In genomic region chr6:127972815-127973214, GRCh38 we compare ENCODE assay signal across 11 cellular contexts.
A peak's percentile ranks its signal among the peaks of the same experiment; 100 is the strongest.
DNase-seq lines count a peak whose midpoint lies in the region; ATAC-seq and TF ChIP-seq lines count a peak whose summit lies in the region.
"Had no signal": no experiment of that assay in that cellular context is flagged by ENCODE, and none has a peak within 500 bp of the region (broad histone marks: within the 10 kb centered on the region; RNA-seq: fewer than 3 reads in every experiment).

No MANE protein-coding gene starts in this region.

- intact Hi-C loops in mammary epithelial cell (cut with micrococcal nuclease): no loop called here
- intact Hi-C loops in breast epithelium (cut with DNase I; ENCODE audit: low total_unique reads): no loop called here

- H3K79me2 ChIP-seq in mammary epithelial cell (ENCODE audit: insufficient read depth, low read length): no peaks in the 10 kb centered on the region

- H3K9me3 ChIP-seq in mammary epithelial cell (replicated peaks; ENCODE audit: insufficient read depth, low read length): no peaks in the 10 kb centered on the region
- no peaks in the 10 kb centered on the region for H3K9me3 ChIP-seq in breast epithelium
- H3K9me3 ChIP-seq in mesodermal cell (ENCODE audit: control insufficient read depth, low read length): no peaks in the 10 kb centered on the region
- no peaks in the 10 kb centered on the region for H3K9me3 ChIP-seq in thymus (ENCODE audit: control insufficient read depth)

- TF ChIP-seq CTCF in mammary epithelial cell (conservative IDR thresholded peaks at IDR 0.05 in 1 of 2, IDR thresholded peaks at IDR 0.05 in 1 of 2; ENCODE audit: extremely low read depth in 1 of 2, insufficient read depth in 1 of 2, low read depth in 1 of 2, low read length in 2 of 2) (no peak), breast epithelium (IDR thresholded peaks at IDR 0.05) (no peak)

- no peak overlapping the region for H3K9ac ChIP-seq in mammary epithelial cell (ENCODE audit: insufficient read depth, low read length)

- no peaks in the 10 kb centered on the region for H3K27me3 ChIP-seq in mammary epithelial cell (ENCODE audit: insufficient read depth, low read length)
- H3K27me3 ChIP-seq in breast epithelium: no peaks in the 10 kb centered on the region
- H3K27me3 ChIP-seq in thymus (ENCODE audit: control insufficient read depth, insufficient read depth): no peaks in the 10 kb centered on the region
- H3K27me3 ChIP-seq: dorsolateral prefrontal cortex had no signal

- WGBS in mammary epithelial cell (ENCODE audit: low coverage, missing lambda C conversion rate): 98% methylated on average over 8 of the region's 8 CpGs
- 100% methylated on average over 4 to 5 of the region's 8 CpGs for WGBS in mesodermal cell (ENCODE audit: insufficient coverage in 2 of 2), 2 experiments
- 95% methylated on average over 8 of the region's 8 CpGs for WGBS in thymus

- H3K4me1 ChIP-seq in mammary epithelial cell (ENCODE audit: insufficient read depth, low read length) (peaks cover 28% of the 10 kb centered on the region), breast epithelium (no peaks in the 10 kb centered on the region), mesodermal cell (ENCODE audit: control insufficient read depth, insufficient read depth, low read length, poor library complexity, severe bottlenecking) (peaks cover 6% of the 10 kb centered on the region), thymus (ENCODE audit: control insufficient read depth, insufficient read depth, low read length) (peaks cover 7% of the 10 kb centered on the region)

- dilution Hi-C loops in mammary epithelial cell (cut with HindIII; ENCODE audit: low sequenced_read_pairs): no loop called here

- H3K4me3 ChIP-seq in mammary epithelial cell (replicated peaks in 1 of 3; ENCODE audit: insufficient read depth in 1 of 3, low read depth in 2 of 3, low read length in 3 of 3) (no peak overlapping the region), breast epithelium (no peak overlapping the region), mesodermal cell (ENCODE audit: extremely low read depth, insufficient read depth, low read length, poor library complexity, severe bottlenecking) (no peak overlapping the region), thymus (ENCODE audit: low read length) (no peak overlapping the region)
- H3K4me3 ChIP-seq: dorsolateral prefrontal cortex had no signal

- CTCF ChIA-PET in mammary epithelial cell (lab: Charles Lee; ENCODE audit: low non-redundant PET): no interaction called here

- H4K20me1 ChIP-seq in mammary epithelial cell (ENCODE audit: insufficient read depth, low read length): no peaks in the 10 kb centered on the region

- no peak for DNase-seq in mammary epithelial cell
- no peak for DNase-seq in breast epithelium (ENCODE audit: low spot score in 2 of 2)
- peak; percentile 52 to 56 for DNase-seq in activated T-cell treated with anti-CD3 and anti-CD28 coated beads, Interleukin-2, amount 50 U/mL, for 48 hours
- DNase-seq in NOMO-1 (lab: John Stamatoyannopoulos, UW; ENCODE audit: unreplicated experiment in 2 of 2): no peak
- no peak for DNase-seq in cerebellar nuclear complex (lab: John Stamatoyannopoulos, UW)
- DNase-seq: DMS153, dorsolateral prefrontal cortex, NCI-H226 had no signal

- peak overlapping the region; percentile 59 for H3K4me2 ChIP-seq in mammary epithelial cell (ENCODE audit: insufficient read depth, low read depth, low read length)

- no peak overlapping the region for H2AFZ ChIP-seq in mammary epithelial cell (ENCODE audit: low read depth, low read length)

- TF ChIP-seq POLR2A in breast epithelium (IDR thresholded peaks at IDR 0.05): no peak

- no peak overlapping the region for H3K27ac ChIP-seq in mammary epithelial cell (ENCODE audit: insufficient read depth, low read depth, low read length)
- no peak overlapping the region for H3K27ac ChIP-seq in breast epithelium
- H3K27ac ChIP-seq in mesodermal cell (ENCODE audit: low read depth, low read length, severe bottlenecking): peak overlapping the region; percentile 62
- H3K27ac ChIP-seq in thymus (ENCODE audit: low read depth): peak overlapping the region; percentile 62
- H3K27ac ChIP-seq: dorsolateral prefrontal cortex had no signal

- ATAC-seq in GM19452 (IDR thresholded peaks at IDR 0.05; ENCODE audit: unreplicated experiment): no peak

- peaks cover 10% of the 10 kb centered on the region for H3K36me3 ChIP-seq in mammary epithelial cell (ENCODE audit: insufficient read depth, low read length)
- peaks cover 10% of the 10 kb centered on the region for H3K36me3 ChIP-seq in breast epithelium
- peaks cover 25% of the 10 kb centered on the region for H3K36me3 ChIP-seq in mesodermal cell (ENCODE audit: control insufficient read depth, insufficient read depth, low read length)
- H3K36me3 ChIP-seq in thymus (ENCODE audit: control insufficient read depth, insufficient read depth): no peaks in the 10 kb centered on the region

- in situ Hi-C loops in mammary epithelial cell (cut with MboI; ENCODE audit: low sequenced_read_pairs in 2 of 2): no loop called here

- BruUV-seq in mammary epithelial cell (replicated peaks; lab: Mats Ljungman, UMichigan): no TSS peak

Comparison
In these comparisons a context has a peak if more than half of its experiments do, and no peak if none do; other contexts are left out.
1. DNase-seq: peak in activated T-cell treated with anti-CD3 and anti-CD28 coated beads, Interleukin-2, amount 50 U/mL, for 48 hours (2 of 2); none in mammary epithelial cell (single experiment), breast epithelium (0 of 2), NOMO-1 (0 of 2) and cerebellar nuclear complex (0 of 2).
2. H3K27ac ChIP-seq: peak in mesodermal cell (single experiment) and thymus (single experiment); none in mammary epithelial cell (single experiment) and breast epithelium (0 of 2).